Comparison of ENCODE assay signal across 12 cellular contexts in the genomic region with DNA sequence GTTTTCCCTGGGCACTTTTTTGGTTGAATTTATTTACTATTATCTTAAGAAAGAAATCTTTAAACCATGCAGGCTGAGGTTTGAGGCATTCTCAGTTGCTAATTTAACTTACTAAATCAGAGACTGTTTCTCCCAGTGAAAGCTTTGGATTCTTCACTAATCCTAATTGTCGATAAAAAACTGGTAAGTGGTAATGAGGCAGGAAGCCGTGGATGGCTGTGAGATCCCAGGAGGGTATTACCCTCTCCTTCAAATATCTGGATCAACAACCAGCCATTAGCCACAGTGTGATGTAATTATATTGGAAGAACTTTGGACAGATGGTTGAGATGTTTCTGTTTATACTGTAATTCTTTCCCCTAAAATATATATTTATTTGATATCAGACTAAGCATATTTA.
"Had no signal": no experiment of that assay in that cellular context is flagged by ENCODE, and none has a peak within 500 bp of the region (broad histone marks: within the 10 kb centered on the region; RNA-seq: fewer than 3 reads in every experiment).

No MANE protein-coding gene starts in this region.

- H3K4me3 Mint-ChIP-seq: activated CD4-positive, alpha-beta T cell treated with anti-CD3 and anti-CD28 coated beads for 36 hours; activated CD8-positive, alpha-beta T cell treated with anti-CD3 and anti-CD28 coated beads for 36 hours; activated naive CD4-positive, alpha-beta T cell treated with anti-CD3 and anti-CD28 coated beads for 36 hours had no signal

- H3K27ac Mint-ChIP-seq: activated CD4-positive, alpha-beta T cell treated with anti-CD3 and anti-CD28 coated beads for 36 hours; activated CD8-positive, alpha-beta T cell treated with anti-CD3 and anti-CD28 coated beads for 36 hours; activated naive CD4-positive, alpha-beta T cell treated with anti-CD3 and anti-CD28 coated beads for 36 hours had no signal

- H3K9me3 Mint-ChIP-seq: activated CD8-positive, alpha-beta T cell treated with anti-CD3 and anti-CD28 coated beads for 36 hours; activated naive CD4-positive, alpha-beta T cell treated with anti-CD3 and anti-CD28 coated beads for 36 hours had no signal

- H3K4me1 ChIP-seq: esophagus muscularis mucosa, heart right ventricle, parathyroid adenoma, stomach had no signal

- H3K9me3 ChIP-seq: esophagus muscularis mucosa, heart right ventricle, stomach, thoracic aorta had no signal

- H3K27me3 ChIP-seq: esophagus muscularis mucosa had no signal

- H3K9ac ChIP-seq: parathyroid adenoma had no signal

- H3K4me1 Mint-ChIP-seq: activated CD4-positive, alpha-beta T cell treated with anti-CD3 and anti-CD28 coated beads for 36 hours had no signal

- H3K36me3 ChIP-seq: esophagus muscularis mucosa, heart right ventricle, stomach, thoracic aorta had no signal

- H3K4me3 ChIP-seq: esophagus muscularis mucosa, heart right ventricle, stomach, thoracic aorta had no signal

- DNase-seq: activated CD4-positive, alpha-beta T cell treated with anti-CD3 and anti-CD28 coated beads for 36 hours; activated CD8-positive, alpha-beta memory T cell treated with anti-CD3 and anti-CD28 coated beads, Interleukin-2, amount 50 U/mL, for 48 hours; activated CD8-positive, alpha-beta T cell treated with anti-CD3 and anti-CD28 coated beads for 36 hours; activated naive CD4-positive, alpha-beta T cell treated with anti-CD3 and anti-CD28 coated beads for 36 hours; heart right ventricle; stimulated activated CD4-positive, alpha-beta T cell treated with anti-CD3 and anti-CD28 coated beads, Interleukin-15, amount 100 ng/mL, for 24 hours; stimulated activated CD4-positive, alpha-beta T cell treated with anti-CD3 and anti-CD28 coated beads, Interleukin-4, amount 100 ng/mL, for 4 hours; stomach; T-helper 9 cell had no signal

- H3K27ac ChIP-seq: esophagus muscularis mucosa, heart right ventricle, parathyroid adenoma, stomach, thoracic aorta had no signal
